In genomic region chr3:42547401-42547945, GRCh38 we compare ENCODE assay signal across 8 cellular contexts. TPM values are rescaled to one million over a fixed set of nuclear protein-coding genes. Genes with fewer than 3 reads are reported as not detected.
A peak's percentile ranks its signal among the peaks of the same experiment; 100 is the strongest.
DNase-seq lines count a peak whose midpoint lies in the region; ATAC-seq and TF ChIP-seq lines count a peak whose summit lies in the region.

No MANE protein-coding gene starts in this region.

- in situ Hi-C loops in G401 (cut with HindIII; ENCODE audit: low sequenced_read_pairs) = no loop called here

- H3K27me3 ChIP-seq in parathyroid adenoma (ENCODE audit: control insufficient read depth, insufficient read depth, low read length) = no peaks in the 10 kb centered on the region
- H3K27me3 ChIP-seq in upper lobe of left lung = no peaks in the 10 kb centered on the region

- no peaks in the 10 kb centered on the region for H3K4me1 ChIP-seq in parathyroid adenoma
- peaks cover 50 to 55% (median 53%) of the 10 kb centered on the region in 4 donors for H3K4me1 ChIP-seq in upper lobe of left lung

- H3K36me3 ChIP-seq in parathyroid adenoma (ENCODE audit: control insufficient read depth, insufficient read depth, low read length) (no peaks in the 10 kb centered on the region), upper lobe of left lung (peaks cover 0 to 26% (median 4%) of the 10 kb centered on the region in 4 donors)

- TF ChIP-seq POLR2A in upper lobe of left lung (IDR thresholded peaks at IDR 0.05) = no peak

- WGBS in upper lobe of left lung, 2 donors = 40 to 46% methylated on average over 4 to 7 of the region's 7 CpGs

- no peak overlapping the region for H3K9ac ChIP-seq in parathyroid adenoma

- TF ChIP-seq CTCF in parathyroid adenoma (IDR thresholded peaks at IDR 0.05) (peak; percentile 95), upper lobe of left lung (IDR thresholded peaks at IDR 0.05) (peak; percentile 88 to 92 (median 90))

- no peak overlapping the region for H3K4me3 ChIP-seq in parathyroid adenoma (ENCODE audit: low read depth, low read length)
- H3K4me3 ChIP-seq in upper lobe of left lung = no peak overlapping the region

- H3K9me3 ChIP-seq in parathyroid adenoma (ENCODE audit: control insufficient read depth, low read length) = no peaks in the 10 kb centered on the region
- no peaks in the 10 kb centered on the region for H3K9me3 ChIP-seq in upper lobe of left lung

- H3K79me2 ChIP-seq in parathyroid adenoma = no peaks in the 10 kb centered on the region

- TF ChIP-seq EP300 in upper lobe of left lung (IDR thresholded peaks at IDR 0.05) = no peak

- DNase-seq in G401 (ENCODE audit: low spot score) (peak; percentile 83), SHP77 (lab: John Stamatoyannopoulos, UW) (peak; percentile 12 to 39), activated gamma-delta T cell treated with Interleukin-2 at 50 U/mL for 16 hours (peak; percentile 69), glomerular visceral epithelial cell (ENCODE audit: extremely low spot score) (peak; percentile 48), upper lobe of left lung (peak; percentile 82 to 93)

- ATAC-seq in HG03342 (IDR thresholded peaks at IDR 0.05; ENCODE audit: unreplicated experiment) (peak; percentile 57), upper lobe of left lung (ENCODE audit: low FRiP score in 2 of 2) (peak in 1 of 2 donors; percentile 76), HG03571 (IDR thresholded peaks at IDR 0.05; ENCODE audit: unreplicated experiment) (no peak)

- no peak overlapping the region for H2AFZ ChIP-seq in parathyroid adenoma

- no peak overlapping the region for H3K4me2 ChIP-seq in parathyroid adenoma (ENCODE audit: low read length)

- H3K27ac ChIP-seq in parathyroid adenoma = peak overlapping the region; percentile 3
- H3K27ac ChIP-seq in upper lobe of left lung = peak overlapping the region; percentile 45 to 92 (median 88)

RNA-seq across cellular contexts. Expression of gene SEC22C, which starts 34.3 kb away (rescaled TPM):
- total RNA-seq in G401 (2014; rRNA removed; shearing (Covaris generic)) = 83.4 and 84.3 TPM in 2 replicates
- total RNA-seq in upper lobe of left lung = 10 to 100 TPM; 36.3 to 59.7 (median 50.6) TPM

RNA-seq across cellular contexts. Expression of gene SS18L2, which starts 43.2 kb away (rescaled TPM):
- 41.1 and 45.8 TPM in 2 replicates for total RNA-seq in G401 (2014; rRNA removed; shearing (Covaris generic))
- total RNA-seq in upper lobe of left lung = 10 to 100 TPM in 4 of 6 donors, 1 to 10 TPM in 2; 2.6 to 25.8 (median 17.9) TPM

RNA-seq across cellular contexts. Expression of gene VIPR1, which starts 45.0 kb away (rescaled TPM):
- total RNA-seq in G401 (2014; rRNA removed; shearing (Covaris generic)) = 0.14 TPM in 1 of 2 replicates, not detected in the other
- 100 to 1,000 TPM in 4 of 6 donors, 10 to 100 TPM in 2; 92.6 to 577 (median 198) TPM for total RNA-seq in upper lobe of left lung

RNA-seq across cellular contexts. Expression of gene NKTR, which starts 53.0 kb away (rescaled TPM):
- 9.5 and 23.6 TPM in 2 replicates for total RNA-seq in G401 (2014; rRNA removed; shearing (Covaris generic))
- total RNA-seq in upper lobe of left lung = 100 to 1,000 TPM in 3 of 6 donors, 10 to 100 TPM in 3; 53.7 to 231 (median 103) TPM

Comparison
In these comparisons a context has a peak if more than half of its experiments do, and no peak if none do; other contexts are left out.
1. DNase-seq: peak in every context shown above with its lines; median percentile 88 in upper lobe of left lung; 83 in G401; 69 in activated gamma-delta T cell treated with Interleukin-2 at 50 U/mL for 16 hours; 48 in glomerular visceral epithelial cell; 26 in SHP77.
2. RNA of gene VIPR1, which starts 45.0 kb away (total RNA-seq): 92.6 to 577 TPM in upper lobe of left lung; 0.14 TPM in G401; every median in the first group is over 10 times any median in the second.